Comparison of ENCODE assay signal across 1 cellular context in genomic region chr1:37056201-37056764, GRCh38.
TF ChIP-seq lines count a peak whose summit lies in the region.

No MANE protein-coding gene starts in this region.

TF ChIP-seq in WTC11, 78 proteins besides CTCF, POLR2A, EP300 and RAD21 (continued from another document):
- TF ChIP-seq IRF1 (CRISPR knock-in tag; IDR thresholded peaks at IDR 0.05) (no peak), ZNF263 (CRISPR knock-in tag; IDR thresholded peaks at IDR 0.05; ENCODE audit: low read depth) (no peak), ZNF219 (CRISPR knock-in tag; IDR thresholded peaks at IDR 0.05; ENCODE audit: borderline replicate concordance) (no peak), NR1H2 (CRISPR knock-in tag; IDR thresholded peaks at IDR 0.05) (no peak), AFF4 (CRISPR knock-in tag; IDR thresholded peaks at IDR 0.05; ENCODE audit: borderline replicate concordance) (no peak), CREB1 (CRISPR knock-in tag; IDR thresholded peaks at IDR 0.05) (no peak), ARID4B (CRISPR knock-in tag; IDR thresholded peaks at IDR 0.05; ENCODE audit: borderline replicate concordance) (no peak), GABPB1 (CRISPR knock-in tag; IDR thresholded peaks at IDR 0.05) (no peak)
